ENCODE assay signal across 8 cellular contexts in genomic region chr12:132886529-132887477, GRCh38. TPM values are rescaled to one million over a fixed set of nuclear protein-coding genes. Genes with fewer than 3 reads are reported as not detected.
DNase-seq lines count a peak whose midpoint lies in the region; ATAC-seq and TF ChIP-seq lines count a peak whose summit lies in the region.

No MANE protein-coding gene starts in this region.

- H3K27me3 Mint-ChIP-seq in WTC11 (ENCODE audit: low read depth) (peaks cover 9% of the 10 kb centered on the region), osteocyte (ENCODE audit: unreplicated experiment) (no peaks in the 10 kb centered on the region)

- peaks cover 36% of the 10 kb centered on the region for H3K4me1 Mint-ChIP-seq in WTC11
- peaks cover 15% of the 10 kb centered on the region for H3K4me1 Mint-ChIP-seq in osteocyte (ENCODE audit: unreplicated experiment)

- peaks cover 31% of the 10 kb centered on the region for H3K36me3 Mint-ChIP-seq in WTC11
- peaks cover 21% of the 10 kb centered on the region for H3K36me3 Mint-ChIP-seq in osteocyte (ENCODE audit: unreplicated experiment)

- H3K27ac Mint-ChIP-seq in WTC11 (peak overlapping the region; percentile 72; the same call in 1 of the 2 replicates), osteocyte (ENCODE audit: unreplicated experiment) (peak overlapping the region; percentile 100)

- TF ChIP-seq CTCF in C4-2B (conservative IDR thresholded peaks at IDR 0.05) = no peak
- no peak for TF ChIP-seq CTCF in WTC11 (IDR thresholded peaks at IDR 0.05)
- TF ChIP-seq CTCF in fibroblast of villous mesenchyme (IDR thresholded peaks at IDR 0.05; ENCODE audit: insufficient read depth, low read depth, low read length) = no peak
- no peak for TF ChIP-seq CTCF in osteocyte (IDR thresholded peaks at IDR 0.05)

- DNase-seq in WTC11 (ENCODE audit: low spot score) = peak; percentile 48
- peak; percentile 36 for DNase-seq in fibroblast of villous mesenchyme (ENCODE audit: low read depth)
- DNase-seq in osteocyte (ENCODE audit: extremely low spot score, unreplicated experiment) = no peak
- DNase-seq in RKO (ENCODE audit: low spot score) = no peak
- DNase-seq in superior temporal gyrus (ENCODE audit: extremely low spot score) = no peak

- peak overlapping the region; percentile 75 for H3K4me3 Mint-ChIP-seq in WTC11
- H3K4me3 Mint-ChIP-seq in osteocyte (ENCODE audit: unreplicated experiment) = peak overlapping the region; percentile 79

- H3K4me3 ChIP-seq in fibroblast of villous mesenchyme (ENCODE audit: low read depth, low read length) = peak overlapping the region; percentile 77

- POLR2A ChIA-PET in WTC11 (lab: Charles Lee) = interaction anchor here (1.1 kb wide), 1 partner anchor 18 kb away, joined by 5 read pairs; no protein-coding TSS in a partner anchor

- CTCF ChIA-PET in WTC11 (lab: Charles Lee) = interaction anchor here (1.0 to 2.2 kb wide), 3 partner anchors 18 to 118 kb away, joined by 3 to 22 read pairs (median 4); no protein-coding TSS in a partner anchor

- H3K9me3 Mint-ChIP-seq in WTC11 (peaks cover 19% of the 10 kb centered on the region), osteocyte (ENCODE audit: unreplicated experiment) (peaks cover 27% of the 10 kb centered on the region)

- H3K27ac ChIP-seq in C4-2B = peak overlapping the region; percentile 85

- ATAC-seq in GM19324 (IDR thresholded peaks at IDR 0.05; ENCODE audit: low FRiP score, unreplicated experiment) (peak; percentile 10), HG03439 (IDR thresholded peaks at IDR 0.05; ENCODE audit: unreplicated experiment) (peak; percentile 12), WTC11 (peak; percentile 21)

TF ChIP-seq in WTC11, 78 proteins besides CTCF, POLR2A, EP300 and RAD21:
- TF ChIP-seq STAT6 (CRISPR knock-in tag; conservative IDR thresholded peaks at IDR 0.05; ENCODE audit: low read depth) (no peak), ZNF121 (CRISPR knock-in tag; IDR thresholded peaks at IDR 0.05) (no peak), KAT7 (CRISPR knock-in tag; IDR thresholded peaks at IDR 0.05; ENCODE audit: borderline replicate concordance) (0 out of 2 replicates have a peak, but pooled peaks have one; percentile 2)

RNA-seq across cellular contexts. Expression of gene CHFR, which starts 0.6 kb away (rescaled TPM):
- total RNA-seq in WTC11 (2021) (50.2 to 58.7 TPM (median 53.9 TPM) in 3 replicates), fibroblast of villous mesenchyme (48.8 and 51.9 TPM in 2 replicates), osteocyte (58.4 and 63.3 TPM in 2 replicates)

RNA-seq across cellular contexts. Expression of gene GOLGA3, which starts 58.1 kb away (rescaled TPM):
- total RNA-seq in WTC11 (2021) (36.8 to 47.8 TPM (median 39.6 TPM) in 3 replicates), fibroblast of villous mesenchyme (133 and 148 TPM in 2 replicates), osteocyte (104 and 114 TPM in 2 replicates)

Comparison
In these comparisons a context has a peak if more than half of its experiments do, and no peak if none do; other contexts are left out.
1. DNase-seq: peak in WTC11 (single experiment) and fibroblast of villous mesenchyme (single experiment); none in osteocyte (single experiment), RKO (single experiment) and superior temporal gyrus (single experiment).
2. Peak in every context shown above with its lines, with median percentiles within 50 percentile points of each other: ATAC-seq.